ENCODE assay signal across 13 cellular contexts in the genomic region with DNA sequence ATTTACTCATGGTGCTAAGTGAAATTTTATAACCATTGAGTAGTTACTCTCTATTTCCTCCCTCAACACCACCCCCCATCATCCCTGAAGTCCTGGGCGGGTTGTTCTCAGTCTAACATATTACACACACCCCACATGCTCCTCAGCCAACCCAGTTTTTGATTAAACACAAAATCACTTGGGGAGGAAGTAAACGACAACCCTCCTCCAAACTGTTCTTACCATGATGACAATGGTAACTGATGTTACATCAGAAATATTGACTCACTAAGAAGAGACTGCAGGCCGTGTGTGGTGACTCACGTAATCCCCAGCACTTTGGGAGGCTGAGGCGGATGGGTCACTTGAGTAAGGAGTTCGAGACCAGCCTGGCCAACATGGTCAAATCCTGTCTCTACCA. TPM values are rescaled to one million over a fixed set of nuclear protein-coding genes. Genes with fewer than 3 reads are reported as not detected.
DNase-seq lines count a peak whose midpoint lies in the region; ATAC-seq, FAIRE-seq and TF ChIP-seq lines count a peak whose summit lies in the region.
"Had no signal": no experiment of that assay in that cellular context is flagged by ENCODE, and none has a peak within 500 bp of the region (broad histone marks: within the 10 kb centered on the region; RNA-seq: fewer than 3 reads in every experiment).

No MANE protein-coding gene starts in this region.

- no peak for TF ChIP-seq POLR2A in esophagus squamous epithelium (IDR thresholded peaks at IDR 0.05)

- 71 to 90% methylated on average over 6 of the region's 6 CpGs for WGBS in esophagus squamous epithelium, 2 donors

- ATAC-seq in activated T-cell treated with anti-CD3 and anti-CD28 coated beads, Interleukin-2, amount 50 U/mL, for 72 hours (replicated peaks in 1 of 2): peak; percentile 94 to 97
- no peak for ATAC-seq in GM18868 (IDR thresholded peaks at IDR 0.05; ENCODE audit: unreplicated experiment)
- ATAC-seq: activated CD8-positive, alpha-beta memory T cell treated with anti-CD3 and anti-CD28 coated beads, Interleukin-2, amount 10 ng/mL, durations not matched to agents 7 days and 5 days; effector memory CD8-positive, alpha-beta T cell had no signal

- no peaks in the 10 kb centered on the region for H3K4me1 ChIP-seq in esophagus squamous epithelium
- H3K4me1 ChIP-seq: ascending aorta had no signal

- H3K27ac Mint-ChIP-seq in activated T-cell treated with anti-CD3 and anti-CD28 coated beads, Interleukin-2, amount 50 U/mL, for 72 hours: peak overlapping the region; percentile 79
- peak overlapping the region; percentile 73 for H3K27ac Mint-ChIP-seq in stimulated activated naive CD8-positive, alpha-beta T cell treated with anti-CD3 and anti-CD28 coated beads, Interleukin-15, Interleukin-2, amounts not matched to agents 100 ng/mL and 50 ng/mL, for 24 hours
- no peak overlapping the region for H3K27ac Mint-ChIP-seq in endothelial cell (ENCODE audit: unreplicated experiment)
- H3K27ac Mint-ChIP-seq: activated CD8-positive, alpha-beta memory T cell treated with anti-CD3 and anti-CD28 coated beads, Interleukin-2, amount 10 ng/mL, durations not matched to agents 7 days and 5 days; effector memory CD8-positive, alpha-beta T cell had no signal

- no peaks in the 10 kb centered on the region for H3K27me3 Mint-ChIP-seq in activated T-cell treated with anti-CD3 and anti-CD28 coated beads, Interleukin-2, amount 50 U/mL, for 72 hours (ENCODE audit: low read depth)
- H3K27me3 Mint-ChIP-seq in stimulated activated naive CD8-positive, alpha-beta T cell treated with anti-CD3 and anti-CD28 coated beads, Interleukin-15, Interleukin-2, amounts not matched to agents 100 ng/mL and 50 ng/mL, for 24 hours: no peaks in the 10 kb centered on the region
- H3K27me3 Mint-ChIP-seq in endothelial cell (ENCODE audit: unreplicated experiment): no peaks in the 10 kb centered on the region
- H3K27me3 Mint-ChIP-seq: activated CD8-positive, alpha-beta memory T cell treated with anti-CD3 and anti-CD28 coated beads, Interleukin-2, amount 10 ng/mL, durations not matched to agents 7 days and 5 days; effector memory CD8-positive, alpha-beta T cell had no signal

- no peak overlapping the region for H3K4me3 ChIP-seq in bronchial epithelial cell (ENCODE audit: low read depth, low read length)
- no peak overlapping the region for H3K4me3 ChIP-seq in esophagus squamous epithelium
- H3K4me3 ChIP-seq: ascending aorta had no signal

- no peak for TF ChIP-seq CTCF in bronchial epithelial cell (IDR thresholded peaks at IDR 0.05; ENCODE audit: insufficient read depth, low read length, severe bottlenecking)
- TF ChIP-seq CTCF in esophagus squamous epithelium (IDR thresholded peaks at IDR 0.05): no peak
- no peak for TF ChIP-seq CTCF in endothelial cell (IDR thresholded peaks at IDR 0.05; ENCODE audit: unreplicated experiment)

- no peak overlapping the region for H3K27ac ChIP-seq in esophagus squamous epithelium
- H3K27ac ChIP-seq: ascending aorta had no signal

- H3K4me3 Mint-ChIP-seq in activated T-cell treated with anti-CD3 and anti-CD28 coated beads, Interleukin-2, amount 50 U/mL, for 72 hours: peak overlapping the region; percentile 17 to 29
- no peak overlapping the region for H3K4me3 Mint-ChIP-seq in stimulated activated naive CD8-positive, alpha-beta T cell treated with anti-CD3 and anti-CD28 coated beads, Interleukin-15, Interleukin-2, amounts not matched to agents 100 ng/mL and 50 ng/mL, for 24 hours
- no peak overlapping the region for H3K4me3 Mint-ChIP-seq in endothelial cell (ENCODE audit: unreplicated experiment)
- H3K4me3 Mint-ChIP-seq: activated CD8-positive, alpha-beta memory T cell treated with anti-CD3 and anti-CD28 coated beads, Interleukin-2, amount 10 ng/mL, durations not matched to agents 7 days and 5 days; effector memory CD8-positive, alpha-beta T cell had no signal

- peak; percentile 20 to 41 for DNase-seq in activated T-cell treated with anti-CD3 and anti-CD28 coated beads, Interleukin-2, amount 50 U/mL, for 72 hours
- DNase-seq in activated T-cell treated with anti-CD3 and anti-CD28 coated beads for 4 hours (no peak), MV-4-11 (lab: John Stamatoyannopoulos, UW) (peak; percentile 88), bronchial epithelial cell (ENCODE audit: low read depth) (peak; percentile 29), esophagus squamous epithelium (lab: John Stamatoyannopoulos, UW) (no peak), endothelial cell (ENCODE audit: low spot score) (no peak)
- DNase-seq: activated CD8-positive, alpha-beta memory T cell treated with anti-CD3 and anti-CD28 coated beads, Interleukin-2, amount 10 ng/mL, durations not matched to agents 7 days and 5 days; effector memory CD8-positive, alpha-beta T cell; midbrain; substantia nigra had no signal

- H3K9me3 Mint-ChIP-seq in activated T-cell treated with anti-CD3 and anti-CD28 coated beads, Interleukin-2, amount 50 U/mL, for 72 hours: no peaks in the 10 kb centered on the region
- H3K9me3 Mint-ChIP-seq in stimulated activated naive CD8-positive, alpha-beta T cell treated with anti-CD3 and anti-CD28 coated beads, Interleukin-15, Interleukin-2, amounts not matched to agents 100 ng/mL and 50 ng/mL, for 24 hours: no peaks in the 10 kb centered on the region
- H3K9me3 Mint-ChIP-seq in endothelial cell (ENCODE audit: unreplicated experiment): no peaks in the 10 kb centered on the region
- H3K9me3 Mint-ChIP-seq: effector memory CD8-positive, alpha-beta T cell had no signal

- intact Hi-C loops in esophagus squamous epithelium (cut with DNase I): no loop called here

- H3K4me1 Mint-ChIP-seq in activated T-cell treated with anti-CD3 and anti-CD28 coated beads, Interleukin-2, amount 50 U/mL, for 72 hours (ENCODE audit: low read depth): peaks cover 9% of the 10 kb centered on the region
- H3K4me1 Mint-ChIP-seq in stimulated activated naive CD8-positive, alpha-beta T cell treated with anti-CD3 and anti-CD28 coated beads, Interleukin-15, Interleukin-2, amounts not matched to agents 100 ng/mL and 50 ng/mL, for 24 hours (ENCODE audit: low read depth): peaks cover 10% of the 10 kb centered on the region
- no peaks in the 10 kb centered on the region for H3K4me1 Mint-ChIP-seq in endothelial cell (ENCODE audit: unreplicated experiment)

- no peaks in the 10 kb centered on the region for H3K9me3 ChIP-seq in esophagus squamous epithelium
- H3K9me3 ChIP-seq: ascending aorta had no signal

- no peak for FAIRE-seq in bronchial epithelial cell (lab: Jason Lieb, UNC)

- no peaks in the 10 kb centered on the region for H3K36me3 ChIP-seq in bronchial epithelial cell (ENCODE audit: control insufficient read depth, insufficient read depth, low read length)
- H3K36me3 ChIP-seq in esophagus squamous epithelium: peaks cover 0 to 42% (median 0%) of the 10 kb centered on the region in 3 donors

- H3K36me3 Mint-ChIP-seq in activated T-cell treated with anti-CD3 and anti-CD28 coated beads, Interleukin-2, amount 50 U/mL, for 72 hours (ENCODE audit: insufficient read depth in 2 of 2): peaks cover 7 to 12% of the 10 kb centered on the region in 2 donors
- peaks cover 57% of the 10 kb centered on the region for H3K36me3 Mint-ChIP-seq in stimulated activated naive CD8-positive, alpha-beta T cell treated with anti-CD3 and anti-CD28 coated beads, Interleukin-15, Interleukin-2, amounts not matched to agents 100 ng/mL and 50 ng/mL, for 24 hours (ENCODE audit: low read depth)
- peaks cover 3% of the 10 kb centered on the region for H3K36me3 Mint-ChIP-seq in endothelial cell (ENCODE audit: low read depth, unreplicated experiment)

- H3K27me3 ChIP-seq in bronchial epithelial cell (ENCODE audit: control insufficient read depth, insufficient read depth, low read length) (no peaks in the 10 kb centered on the region), esophagus squamous epithelium (no peaks in the 10 kb centered on the region)
- H3K27me3 ChIP-seq: ascending aorta had no signal

RNA-seq across cellular contexts. Expression of a gene that starts 44.2 kb away (rescaled TPM):
- 10 to 100 TPM; 19.6 to 22.1 TPM for total RNA-seq in activated T-cell treated with anti-CD3 and anti-CD28 coated beads, Interleukin-2, amount 50 U/mL, for 72 hours
- total RNA-seq in bronchial epithelial cell (8.3 and 12.6 TPM in 2 replicates), esophagus squamous epithelium (10 to 100 TPM in 3 of 4 donors, 1 to 10 TPM in 1; 6.2 to 21.0 (median 11.6) TPM), endothelial cell (ENCODE audit: unreplicated experiment) (10.9 TPM)

Comparison
In these comparisons a context has a peak if more than half of its experiments do, and no peak if none do; other contexts are left out.
1. DNase-seq: peak in activated T-cell treated with anti-CD3 and anti-CD28 coated beads, Interleukin-2, amount 50 U/mL, for 72 hours (2 of 2), MV-4-11 (single experiment) and bronchial epithelial cell (single experiment); none in activated T-cell treated with anti-CD3 and anti-CD28 coated beads for 4 hours (single experiment), esophagus squamous epithelium (single experiment) and endothelial cell (single experiment).
2. H3K4me3 Mint-ChIP-seq: peak in activated T-cell treated with anti-CD3 and anti-CD28 coated beads, Interleukin-2, amount 50 U/mL, for 72 hours (2 of 2); none in stimulated activated naive CD8-positive, alpha-beta T cell treated with anti-CD3 and anti-CD28 coated beads, Interleukin-15, Interleukin-2, amounts not matched to agents 100 ng/mL and 50 ng/mL, for 24 hours (single experiment) and endothelial cell (single experiment).